ENCODE assay signal across 8 cellular contexts in genomic region chr13:79451500-79451962, GRCh38. TPM values are rescaled to one million over a fixed set of nuclear protein-coding genes. Genes with fewer than 3 reads are reported as not detected.
DNase-seq lines count a peak whose midpoint lies in the region; ATAC-seq and TF ChIP-seq lines count a peak whose summit lies in the region.
"Had no signal": no experiment of that assay in that cellular context is flagged by ENCODE, and none has a peak within 500 bp of the region (broad histone marks: within the 10 kb centered on the region; RNA-seq: fewer than 3 reads in every experiment).

No MANE protein-coding gene starts in this region.

- H3K9me3 ChIP-seq in PC-9 (ENCODE audit: insufficient read depth, low read depth): no peaks in the 10 kb centered on the region
- H3K9me3 ChIP-seq: heart left ventricle had no signal

- POLR2A ChIA-PET in PC-9 (lab: Charles Lee; ENCODE audit: unreplicated experiment): no interaction called here

- H3K36me3 ChIP-seq in PC-9 (ENCODE audit: low read depth): no peaks in the 10 kb centered on the region
- H3K36me3 ChIP-seq: heart left ventricle had no signal

- H3F3A ChIP-seq in PC-9 (ENCODE audit: insufficient read depth, low read depth): peaks cover 13% of the 10 kb centered on the region; the same call in 1 of the 2 replicates

- intact Hi-C loops in PC-9 (cut with micrococcal nuclease; ENCODE audit: unreplicated experiment): no loop called here

- H2AFZ ChIP-seq in PC-9: peak overlapping the region; percentile 19; the same call in 1 of the 2 replicates

- peak; percentile 99 for ATAC-seq in GM18909 (IDR thresholded peaks at IDR 0.05; ENCODE audit: poor library complexity, unreplicated experiment)
- ATAC-seq in HG02943 (IDR thresholded peaks at IDR 0.05; ENCODE audit: low read depth, unreplicated experiment): peak; percentile 96
- ATAC-seq: heart left ventricle had no signal

- no peaks in the 10 kb centered on the region for H4K20me1 ChIP-seq in PC-9 (ENCODE audit: insufficient read depth)

- BruUV-seq in PC-9 (replicated peaks; lab: Mats Ljungman, UMichigan): no TSS peak

- CTCF ChIA-PET in PC-9 (lab: Charles Lee): no interaction called here

- H3K27ac ChIP-seq in PC-9: no peak overlapping the region
- H3K27ac ChIP-seq: heart left ventricle had no signal

- no peaks in the 10 kb centered on the region for H3K27me3 ChIP-seq in PC-9 (ENCODE audit: insufficient read depth, low read depth)
- H3K27me3 ChIP-seq: heart left ventricle had no signal

- H3K4me3 ChIP-seq in PC-9: no peak overlapping the region
- H3K4me3 ChIP-seq: heart left ventricle had no signal

- DNase-seq in PC-9 (peak in 1 of 2 experiments; percentile 20), activated T-helper 1 cell treated with Interleukin-2 at 50 U/mL for 16 hours (ENCODE audit: low read depth) (peak; percentile 69), iPS DF 4.7 (ENCODE audit: extremely low read depth, low spot score) (peak; percentile 11), superior temporal gyrus (ENCODE audit: extremely low spot score) (no peak)
- DNase-seq in stimulated activated CD8-positive, alpha-beta memory T cell treated with anti-CD3 and anti-CD28 coated beads, Interleukin-15, amount 100 ng/mL, for 4 hours (ENCODE audit: low read depth in 2 of 2): peak; percentile 83 to 97

- H3K79me2 ChIP-seq in PC-9 (ENCODE audit: low read depth): no peaks in the 10 kb centered on the region

- no peak for TF ChIP-seq CTCF in PC-9 (conservative IDR thresholded peaks at IDR 0.05)

- no peaks in the 10 kb centered on the region for H3K9me2 ChIP-seq in PC-9 (ENCODE audit: insufficient read depth)

- H3K4me2 ChIP-seq in PC-9: no peak overlapping the region

- H3K4me1 ChIP-seq in PC-9 (replicated peaks; ENCODE audit: insufficient read depth): peaks cover 29% of the 10 kb centered on the region

RNA-seq across cellular contexts. Expression of gene NDFIP2, which starts 29.4 kb away (rescaled TPM):
- 47.9 and 48.4 TPM in 2 replicates for total RNA-seq in PC-9 (2021)

RNA-seq across cellular contexts. Expression of gene RBM26, which starts 45.5 kb away (rescaled TPM):
- total RNA-seq in PC-9 (2021): 35.2 and 40.4 TPM in 2 replicates
